ENCODE assay signal across 1 cellular context in the genomic region with DNA sequence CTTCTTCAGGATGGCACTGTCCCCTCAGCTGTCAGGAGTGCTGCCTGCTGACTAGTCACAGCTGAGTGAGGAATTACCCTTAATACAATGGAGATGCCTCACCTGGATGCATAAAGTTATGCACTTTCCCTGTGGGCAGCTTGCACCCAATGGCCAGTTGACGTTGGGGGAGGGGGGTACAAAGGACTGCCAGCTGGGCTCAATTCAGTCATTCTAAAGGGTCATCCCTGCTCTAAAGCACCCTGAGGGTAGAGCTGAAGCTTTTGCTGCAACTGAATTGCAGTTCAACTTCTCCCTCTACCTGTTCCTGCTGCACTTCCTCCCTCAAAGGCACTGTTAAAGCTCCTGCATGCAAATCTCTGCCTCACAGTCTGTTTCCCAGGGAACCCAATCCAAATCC.
TF ChIP-seq lines count a peak whose summit lies in the region.

No MANE protein-coding gene starts in this region.

TF ChIP-seq in GM23338, 12 proteins besides CTCF, POLR2A, EP300 and RAD21 (continued from another document):
- TF ChIP-seq, protein P1, sequence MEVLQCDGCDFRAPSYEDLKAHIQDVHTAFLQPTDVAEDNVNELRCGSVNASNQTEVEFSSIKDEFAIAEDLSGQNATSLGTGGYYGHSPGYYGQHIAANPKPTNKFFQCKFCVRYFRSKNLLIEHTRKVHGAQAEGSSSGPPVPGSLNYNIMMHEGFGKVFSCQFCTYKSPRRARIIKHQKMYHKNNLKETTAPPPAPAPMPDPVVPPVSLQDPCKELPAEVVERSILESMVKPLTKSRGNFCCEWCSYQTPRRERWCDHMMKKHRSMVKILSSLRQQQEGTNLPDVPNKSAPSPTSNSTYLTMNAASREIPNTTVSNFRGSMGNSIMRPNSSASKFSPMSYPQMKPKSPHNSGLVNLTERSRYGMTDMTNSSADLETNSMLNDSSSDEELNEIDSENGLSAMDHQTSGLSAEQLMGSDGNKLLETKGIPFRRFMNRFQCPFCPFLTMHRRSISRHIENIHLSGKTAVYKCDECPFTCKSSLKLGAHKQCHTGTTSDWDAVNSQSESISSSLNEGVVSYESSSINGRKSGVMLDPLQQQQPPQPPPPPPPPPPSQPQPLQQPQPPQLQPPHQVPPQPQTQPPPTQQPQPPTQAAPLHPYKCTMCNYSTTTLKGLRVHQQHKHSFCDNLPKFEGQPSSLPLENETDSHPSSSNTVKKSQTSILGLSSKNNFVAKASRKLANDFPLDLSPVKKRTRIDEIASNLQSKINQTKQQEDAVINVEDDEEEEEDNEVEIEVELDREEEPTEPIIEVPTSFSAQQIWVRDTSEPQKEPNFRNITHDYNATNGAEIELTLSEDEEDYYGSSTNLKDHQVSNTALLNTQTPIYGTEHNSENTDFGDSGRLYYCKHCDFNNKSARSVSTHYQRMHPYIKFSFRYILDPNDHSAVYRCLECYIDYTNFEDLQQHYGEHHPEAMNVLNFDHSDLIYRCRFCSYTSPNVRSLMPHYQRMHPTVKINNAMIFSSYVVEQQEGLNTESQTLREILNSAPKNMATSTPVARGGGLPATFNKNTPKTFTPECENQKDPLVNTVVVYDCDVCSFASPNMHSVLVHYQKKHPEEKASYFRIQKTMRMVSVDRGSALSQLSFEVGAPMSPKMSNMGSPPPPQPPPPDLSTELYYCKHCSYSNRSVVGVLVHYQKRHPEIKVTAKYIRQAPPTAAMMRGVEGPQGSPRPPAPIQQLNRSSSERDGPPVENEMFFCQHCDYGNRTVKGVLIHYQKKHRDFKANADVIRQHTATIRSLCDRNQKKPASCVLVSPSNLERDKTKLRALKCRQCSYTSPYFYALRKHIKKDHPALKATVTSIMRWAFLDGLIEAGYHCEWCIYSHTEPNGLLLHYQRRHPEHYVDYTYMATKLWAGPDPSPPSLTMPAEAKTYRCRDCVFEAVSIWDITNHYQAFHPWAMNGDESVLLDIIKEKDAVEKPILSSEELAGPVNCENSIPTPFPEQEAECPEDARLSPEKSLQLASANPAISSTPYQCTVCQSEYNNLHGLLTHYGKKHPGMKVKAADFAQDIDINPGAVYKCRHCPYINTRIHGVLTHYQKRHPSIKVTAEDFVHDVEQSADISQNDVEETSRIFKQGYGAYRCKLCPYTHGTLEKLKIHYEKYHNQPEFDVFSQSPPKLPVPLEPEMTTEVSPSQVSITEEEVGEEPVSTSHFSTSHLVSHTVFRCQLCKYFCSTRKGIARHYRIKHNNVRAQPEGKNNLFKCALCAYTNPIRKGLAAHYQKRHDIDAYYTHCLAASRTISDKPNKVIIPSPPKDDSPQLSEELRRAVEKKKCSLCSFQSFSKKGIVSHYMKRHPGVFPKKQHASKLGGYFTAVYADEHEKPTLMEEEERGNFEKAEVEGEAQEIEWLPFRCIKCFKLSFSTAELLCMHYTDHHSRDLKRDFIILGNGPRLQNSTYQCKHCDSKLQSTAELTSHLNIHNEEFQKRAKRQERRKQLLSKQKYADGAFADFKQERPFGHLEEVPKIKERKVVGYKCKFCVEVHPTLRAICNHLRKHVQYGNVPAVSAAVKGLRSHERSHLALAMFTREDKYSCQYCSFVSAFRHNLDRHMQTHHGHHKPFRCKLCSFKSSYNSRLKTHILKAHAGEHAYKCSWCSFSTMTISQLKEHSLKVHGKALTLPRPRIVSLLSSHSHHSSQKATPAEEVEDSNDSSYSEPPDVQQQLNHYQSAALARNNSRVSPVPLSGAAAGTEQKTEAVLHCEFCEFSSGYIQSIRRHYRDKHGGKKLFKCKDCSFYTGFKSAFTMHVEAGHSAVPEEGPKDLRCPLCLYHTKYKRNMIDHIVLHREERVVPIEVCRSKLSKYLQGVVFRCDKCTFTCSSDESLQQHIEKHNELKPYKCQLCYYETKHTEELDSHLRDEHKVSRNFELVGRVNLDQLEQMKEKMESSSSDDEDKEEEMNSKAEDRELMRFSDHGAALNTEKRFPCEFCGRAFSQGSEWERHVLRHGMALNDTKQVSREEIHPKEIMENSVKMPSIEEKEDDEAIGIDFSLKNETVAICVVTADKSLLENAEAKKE (CRISPR knock-in tag; IDR thresholded peaks at IDR 0.05): peak; percentile 72; the same call in 1 of the 2 replicates
